In genomic region chr4:139084425-139085093, GRCh38 we compare ENCODE assay signal across 8 cellular contexts.
DNase-seq lines count a peak whose midpoint lies in the region; ATAC-seq and TF ChIP-seq lines count a peak whose summit lies in the region.

No MANE protein-coding gene starts in this region.

- POLR2A ChIA-PET in HEK293 (lab: Yijun Ruan, JAX), result interaction anchor here (0.7 kb wide), 1 partner anchor 93 kb away, joined by 3 read pairs; the partner anchor contains the start of gene ELF2

- no peak for TF ChIP-seq CTCF in HEK293 (tag by site-specific recombination; IDR thresholded peaks at IDR 0.05)
- no peak for TF ChIP-seq CTCF in stomach (IDR thresholded peaks at IDR 0.05)

- DNase-seq in CD1c-positive myeloid dendritic cell (ENCODE audit: extremely low spot score) (peak; percentile 89), immature natural killer cell (no peak), stomach (no peak), activated gamma-delta T cell treated with Interleukin-2 at 50 U/mL for 16 hours (no peak), MV-4-11 (lab: John Stamatoyannopoulos, UW) (no peak)

- H3K4me1 Mint-ChIP-seq in activated T-helper 17 cell treated with anti-CD3 and anti-CD28 coated beads, Interleukin-2, amount 50 U/mL, for 72 hours, result peaks cover 14% of the 10 kb centered on the region
- peaks cover 37 to 49% of the 10 kb centered on the region in 2 donors for H3K4me1 Mint-ChIP-seq in immature natural killer cell

- TF ChIP-seq EP300 in stomach (IDR thresholded peaks at IDR 0.05), result no peak

- peak overlapping the region; percentile 91 for H3K27ac ChIP-seq in HEK293 (ENCODE audit: extremely low read depth, low read depth, low read length)
- H3K27ac ChIP-seq in stomach, result peak overlapping the region; percentile 95 to 99 (median 97)

- CTCF ChIA-PET in HEK293 (lab: Yijun Ruan, JAX), result interaction anchor here (0.7 kb wide), 1 partner anchor 150 kb away, joined by 4 read pairs; no protein-coding TSS in a partner anchor

- H3K27me3 ChIP-seq in stomach, result no peaks in the 10 kb centered on the region

- WGBS in stomach, 5 donors, result 0 to 1% (median 0%) methylated on average over 24 to 32 of the region's 32 CpGs

- H3K36me3 ChIP-seq in HEK293 (ENCODE audit: control insufficient read depth in 2 of 2, insufficient read depth in 1 of 2, low read length in 2 of 2), result no peaks in the 10 kb centered on the region
- H3K36me3 ChIP-seq in stomach, result no peaks in the 10 kb centered on the region

- H3K4me3 Mint-ChIP-seq in activated T-helper 17 cell treated with anti-CD3 and anti-CD28 coated beads, Interleukin-2, amount 50 U/mL, for 72 hours, result peak overlapping the region; percentile 87
- peak overlapping the region; percentile 89 to 100 (median 97) for H3K4me3 Mint-ChIP-seq in immature natural killer cell

- no peak for ATAC-seq in activated T-helper 17 cell treated with anti-CD3 and anti-CD28 coated beads, Interleukin-2, amount 50 U/mL, for 72 hours (replicated peaks)
- no peak for ATAC-seq in GM19467 (IDR thresholded peaks at IDR 0.05; ENCODE audit: unreplicated experiment)

- no peaks in the 10 kb centered on the region for H3K9me3 Mint-ChIP-seq in activated T-helper 17 cell treated with anti-CD3 and anti-CD28 coated beads, Interleukin-2, amount 50 U/mL, for 72 hours
- H3K9me3 Mint-ChIP-seq in immature natural killer cell, result no peaks in the 10 kb centered on the region

- H3K27ac Mint-ChIP-seq in activated T-helper 17 cell treated with anti-CD3 and anti-CD28 coated beads, Interleukin-2, amount 50 U/mL, for 72 hours, result peak overlapping the region; percentile 97
- H3K27ac Mint-ChIP-seq in immature natural killer cell, result peak overlapping the region; percentile 94 to 98 (median 95)

- H3K4me1 ChIP-seq in HEK293 (ENCODE audit: control insufficient read depth, insufficient read depth, low read length), result no peaks in the 10 kb centered on the region; the same call in 1 of the 2 replicates
- H3K4me1 ChIP-seq in stomach, result peaks cover 16 to 41% (median 33%) of the 10 kb centered on the region in 4 donors

- peaks cover 40% of the 10 kb centered on the region for H3K36me3 Mint-ChIP-seq in activated T-helper 17 cell treated with anti-CD3 and anti-CD28 coated beads, Interleukin-2, amount 50 U/mL, for 72 hours (ENCODE audit: low read depth)
- no peaks in the 10 kb centered on the region for H3K36me3 Mint-ChIP-seq in immature natural killer cell

- H3K4me3 ChIP-seq in HEK293 (ENCODE audit: low read depth, low read length), result peak overlapping the region; percentile 85
- H3K4me3 ChIP-seq in stomach, result peak overlapping the region; percentile 72 to 87 (median 86)

- intact Hi-C loops in stomach (cut with DNase I; ENCODE audit: low total_unique reads), result loop anchor here (10.0 kb wide), 1 partner anchor 50 kb away; no protein-coding TSS in a partner anchor

- no peaks in the 10 kb centered on the region for H3K27me3 Mint-ChIP-seq in activated T-helper 17 cell treated with anti-CD3 and anti-CD28 coated beads, Interleukin-2, amount 50 U/mL, for 72 hours
- peaks cover 19 to 25% (median 21%) of the 10 kb centered on the region in 3 donors for H3K27me3 Mint-ChIP-seq in immature natural killer cell (ENCODE audit: low read depth in 3 of 3)

- no peak for TF ChIP-seq POLR2A in stomach (IDR thresholded peaks at IDR 0.05)

- H3K9me3 ChIP-seq in HEK293 (ENCODE audit: control insufficient read depth, insufficient read depth, low read depth, low read length), result no peaks in the 10 kb centered on the region
- no peaks in the 10 kb centered on the region for H3K9me3 ChIP-seq in stomach

TF ChIP-seq in HEK293, 187 proteins besides CTCF, POLR2A, EP300 and RAD21:
- TF ChIP-seq ZNF707 (tag by site-specific recombination; IDR thresholded peaks at IDR 0.05), result no peak
- no peak for TF ChIP-seq YY2 (tag by site-specific recombination; IDR thresholded peaks at IDR 0.05)
- TF ChIP-seq ZNF558 (tag by site-specific recombination; IDR thresholded peaks at IDR 0.05), result no peak
- TF ChIP-seq ZSCAN30 (tag by site-specific recombination; IDR thresholded peaks at IDR 0.05), result 0 out of 2 replicates have a peak, but pooled peaks have one; percentile 13
- TF ChIP-seq SCRT1 (tag by site-specific recombination; IDR thresholded peaks at IDR 0.05; ENCODE audit: borderline replicate concordance), result no peak
- peak; percentile 47; the same call in 1 of the 2 replicates for TF ChIP-seq SCRT2 (tag by site-specific recombination; IDR thresholded peaks at IDR 0.05)
- no peak for TF ChIP-seq ZNF776 (tag by site-specific recombination; IDR thresholded peaks at IDR 0.05; ENCODE audit: borderline replicate concordance)
- peak; percentile 9; the same call in 1 of the 2 replicates for TF ChIP-seq FEZF1 (tag by site-specific recombination; IDR thresholded peaks at IDR 0.05)
- no peak for TF ChIP-seq YY1 (tag by site-specific recombination; IDR thresholded peaks at IDR 0.05)
- no peak for TF ChIP-seq ZNF549 (tag by site-specific recombination; IDR thresholded peaks at IDR 0.05)
- peak; percentile 66; the same call in 1 of the 2 replicates for TF ChIP-seq IKZF3 (tag by site-specific recombination; IDR thresholded peaks at IDR 0.05)
- TF ChIP-seq PRDM6 (tag by site-specific recombination; IDR thresholded peaks at IDR 0.05), result no peak
- TF ChIP-seq ZNF404 (tag by site-specific recombination; IDR thresholded peaks at IDR 0.05), result no peak
- no peak for TF ChIP-seq REPIN1 (tag by site-specific recombination; IDR thresholded peaks at IDR 0.05; ENCODE audit: low read depth)
- TF ChIP-seq ZNF660 (tag by site-specific recombination; IDR thresholded peaks at IDR 0.05), result peak; percentile 51; the same call in 1 of the 2 replicates
- TF ChIP-seq KLF7 (tag by site-specific recombination; IDR thresholded peaks at IDR 0.05; ENCODE audit: borderline replicate concordance), result no peak
- no peak for TF ChIP-seq HOXD13 (CRISPR knock-in tag; IDR thresholded peaks at IDR 0.05; ENCODE audit: borderline replicate concordance)
- TF ChIP-seq SP2 (tag by site-specific recombination; IDR thresholded peaks at IDR 0.05), result 0 out of 2 replicates have a peak, but pooled peaks have one; percentile 27
